Comparison of ENCODE assay signal across 9 cellular contexts in genomic region chr14:75223664-75224154, GRCh38. TPM values are rescaled to one million over a fixed set of nuclear protein-coding genes. Genes with fewer than 3 reads are reported as not detected.
DNase-seq lines count a peak whose midpoint lies in the region; ATAC-seq and TF ChIP-seq lines count a peak whose summit lies in the region.
"Had no signal": no experiment of that assay in that cellular context is flagged by ENCODE, and none has a peak within 500 bp of the region (broad histone marks: within the 10 kb centered on the region; RNA-seq: fewer than 3 reads in every experiment).

No MANE protein-coding gene starts in this region.

- no peaks in the 10 kb centered on the region for H3K9me3 ChIP-seq in HUES48 (ENCODE audit: control insufficient read depth, insufficient read depth, low read length)
- H3K9me3 ChIP-seq in adrenal gland (replicated peaks in 1 of 3), result no peaks in the 10 kb centered on the region
- no peaks in the 10 kb centered on the region for H3K9me3 ChIP-seq in thyroid gland
- H3K9me3 ChIP-seq: gastrocnemius medialis had no signal

- H3K27ac ChIP-seq in HUES48 (ENCODE audit: low read depth, low read length) (peak overlapping the region; percentile 64), adrenal gland (peak overlapping the region in 1 of 5 donors; percentile 22), thyroid gland (no peak overlapping the region)
- H3K27ac ChIP-seq: gastrocnemius medialis had no signal

- TF ChIP-seq CTCF in adrenal gland (IDR thresholded peaks at IDR 0.05), result no peak
- no peak for TF ChIP-seq CTCF in thyroid gland (IDR thresholded peaks at IDR 0.05)

- H3K4me1 ChIP-seq in HUES48 (ENCODE audit: control insufficient read depth, insufficient read depth, low read length) (peaks cover 22% of the 10 kb centered on the region), adrenal gland (replicated peaks in 1 of 2) (no peaks in the 10 kb centered on the region), thyroid gland (peaks cover 0 to 7% of the 10 kb centered on the region in 2 donors)
- H3K4me1 ChIP-seq: gastrocnemius medialis had no signal

- H3K36me3 ChIP-seq in HUES48 (ENCODE audit: control insufficient read depth, insufficient read depth, low read length) (no peaks in the 10 kb centered on the region), adrenal gland (replicated peaks in 1 of 2) (no peaks in the 10 kb centered on the region), thyroid gland (no peaks in the 10 kb centered on the region)
- H3K36me3 ChIP-seq: gastrocnemius medialis had no signal

- intact Hi-C loops in adrenal gland (cut with DNase I), result no loop called here
- intact Hi-C loops in thyroid gland (cut with DNase I), result no loop called here

- TF ChIP-seq POLR2A in adrenal gland (IDR thresholded peaks at IDR 0.05) (no peak), thyroid gland (IDR thresholded peaks at IDR 0.05) (no peak)

- H3K4me3 ChIP-seq in HUES48 (ENCODE audit: low read depth, low read length) (no peak overlapping the region), adrenal gland (no peak overlapping the region), thyroid gland (replicated peaks in 1 of 3) (no peak overlapping the region)
- H3K4me3 ChIP-seq: gastrocnemius medialis had no signal

- peak in 2 of 3 experiments; percentile 31 to 68 for DNase-seq in NCI-H1417 (lab: John Stamatoyannopoulos, UW)
- DNase-seq in NCI-H1417 treated with DMSO at 0.1 percent for 48 hours (lab: John Stamatoyannopoulos, UW), result no peak
- peak in 6 of 7 donors; percentile 26 to 64 (median 46) for DNase-seq in adrenal gland
- DNase-seq in myocyte (ENCODE audit: low read depth), result peak; percentile 45
- DNase-seq in thyroid gland, result no peak
- DNase-seq in activated T-cell treated with anti-CD3 and anti-CD28 coated beads, Interleukin-2, amount 50 U/mL, for 48 hours, result no peak

- ATAC-seq in HG02623 (IDR thresholded peaks at IDR 0.05; ENCODE audit: unreplicated experiment), result no peak
- ATAC-seq: gastrocnemius medialis had no signal

- H3K9ac ChIP-seq in HUES48 (ENCODE audit: low read depth, low read length), result no peak overlapping the region

- WGBS in adrenal gland, 4 donors, result 65 to 78% (median 66%) methylated on average over 4 of the region's 4 CpGs
- WGBS in thyroid gland, 2 donors, result 75 to 84% methylated on average over 4 of the region's 4 CpGs

- H3K27me3 ChIP-seq in HUES48 (ENCODE audit: control insufficient read depth, insufficient read depth, low read length) (no peaks in the 10 kb centered on the region), adrenal gland (no peaks in the 10 kb centered on the region), thyroid gland (no peaks in the 10 kb centered on the region)
- H3K27me3 ChIP-seq: gastrocnemius medialis had no signal

RNA-seq across cellular contexts. Expression of gene TMED10, which starts 47.3 kb away (rescaled TPM):
- total RNA-seq in adrenal gland (100 to 1,000 TPM; 156 to 509 (median 319) TPM), myocyte (309 and 398 TPM in 2 replicates), thyroid gland (100 to 1,000 TPM; 289 to 559 (median 388) TPM)
- polyA plus RNA-seq in adrenal gland, result 100 to 1,000 TPM in 1 of 3 donors, 10 to 100 TPM in 2; 33.7 to 532 (median 65.3) TPM
- polyA plus RNA-seq in myocyte (2012), result 467 TPM

RNA-seq across cellular contexts. Expression of gene FOS, which starts 54.9 kb away (rescaled TPM):
- total RNA-seq in adrenal gland, result 100 to 1,000 TPM in 5 of 8 donors, 10 to 100 TPM in 3; 47.9 to 393 (median 152) TPM
- polyA plus RNA-seq in adrenal gland, result 100 to 1,000 TPM in 2 of 3 donors, 10 to 100 TPM in 1; 63.2 to 129 (median 107) TPM
- total RNA-seq in myocyte, result 22.7 and 26.5 TPM in 2 replicates
- 2.0 TPM for polyA plus RNA-seq in myocyte (2012)
- total RNA-seq in thyroid gland, result 100 to 1,000 TPM in 2 of 4 donors, 10 to 100 TPM in 2; 32.1 to 239 (median 121) TPM

Comparison
In these comparisons a context has a peak if more than half of its experiments do, and no peak if none do; other contexts are left out.
1. DNase-seq: peak in NCI-H1417 (2 of 3), adrenal gland (6 of 7) and myocyte (single experiment); none in NCI-H1417 treated with DMSO at 0.1 percent for 48 hours (single experiment), thyroid gland (0 of 2) and activated T-cell treated with anti-CD3 and anti-CD28 coated beads, Interleukin-2, amount 50 U/mL, for 48 hours (0 of 2).